Comparison of ENCODE assay signal across 1 cellular context in the genomic region with DNA sequence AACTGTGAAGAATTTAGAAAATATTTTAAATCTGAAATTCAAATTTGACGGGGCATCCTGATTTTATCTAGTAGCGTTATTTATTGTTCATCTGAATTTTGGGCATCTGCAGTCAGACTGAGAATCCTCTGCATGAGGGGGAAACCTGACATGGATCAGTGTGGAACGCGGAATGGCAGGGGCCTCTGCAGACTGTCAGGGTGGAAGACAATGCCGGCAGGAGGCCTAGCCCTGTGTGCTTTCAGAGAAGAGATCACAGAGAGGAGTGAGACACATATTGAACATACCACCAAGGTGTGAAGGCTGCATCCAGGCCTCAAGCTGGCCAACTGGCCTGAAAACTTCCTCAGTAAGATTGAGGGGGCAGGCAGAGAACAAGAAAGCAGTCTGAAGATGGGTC.
TF ChIP-seq lines count a peak whose summit lies in the region.

No MANE protein-coding gene starts in this region.

TF ChIP-seq in H1, 55 proteins besides CTCF, POLR2A, EP300 and RAD21 (continued from another document):
- TF ChIP-seq, protein P1, sequence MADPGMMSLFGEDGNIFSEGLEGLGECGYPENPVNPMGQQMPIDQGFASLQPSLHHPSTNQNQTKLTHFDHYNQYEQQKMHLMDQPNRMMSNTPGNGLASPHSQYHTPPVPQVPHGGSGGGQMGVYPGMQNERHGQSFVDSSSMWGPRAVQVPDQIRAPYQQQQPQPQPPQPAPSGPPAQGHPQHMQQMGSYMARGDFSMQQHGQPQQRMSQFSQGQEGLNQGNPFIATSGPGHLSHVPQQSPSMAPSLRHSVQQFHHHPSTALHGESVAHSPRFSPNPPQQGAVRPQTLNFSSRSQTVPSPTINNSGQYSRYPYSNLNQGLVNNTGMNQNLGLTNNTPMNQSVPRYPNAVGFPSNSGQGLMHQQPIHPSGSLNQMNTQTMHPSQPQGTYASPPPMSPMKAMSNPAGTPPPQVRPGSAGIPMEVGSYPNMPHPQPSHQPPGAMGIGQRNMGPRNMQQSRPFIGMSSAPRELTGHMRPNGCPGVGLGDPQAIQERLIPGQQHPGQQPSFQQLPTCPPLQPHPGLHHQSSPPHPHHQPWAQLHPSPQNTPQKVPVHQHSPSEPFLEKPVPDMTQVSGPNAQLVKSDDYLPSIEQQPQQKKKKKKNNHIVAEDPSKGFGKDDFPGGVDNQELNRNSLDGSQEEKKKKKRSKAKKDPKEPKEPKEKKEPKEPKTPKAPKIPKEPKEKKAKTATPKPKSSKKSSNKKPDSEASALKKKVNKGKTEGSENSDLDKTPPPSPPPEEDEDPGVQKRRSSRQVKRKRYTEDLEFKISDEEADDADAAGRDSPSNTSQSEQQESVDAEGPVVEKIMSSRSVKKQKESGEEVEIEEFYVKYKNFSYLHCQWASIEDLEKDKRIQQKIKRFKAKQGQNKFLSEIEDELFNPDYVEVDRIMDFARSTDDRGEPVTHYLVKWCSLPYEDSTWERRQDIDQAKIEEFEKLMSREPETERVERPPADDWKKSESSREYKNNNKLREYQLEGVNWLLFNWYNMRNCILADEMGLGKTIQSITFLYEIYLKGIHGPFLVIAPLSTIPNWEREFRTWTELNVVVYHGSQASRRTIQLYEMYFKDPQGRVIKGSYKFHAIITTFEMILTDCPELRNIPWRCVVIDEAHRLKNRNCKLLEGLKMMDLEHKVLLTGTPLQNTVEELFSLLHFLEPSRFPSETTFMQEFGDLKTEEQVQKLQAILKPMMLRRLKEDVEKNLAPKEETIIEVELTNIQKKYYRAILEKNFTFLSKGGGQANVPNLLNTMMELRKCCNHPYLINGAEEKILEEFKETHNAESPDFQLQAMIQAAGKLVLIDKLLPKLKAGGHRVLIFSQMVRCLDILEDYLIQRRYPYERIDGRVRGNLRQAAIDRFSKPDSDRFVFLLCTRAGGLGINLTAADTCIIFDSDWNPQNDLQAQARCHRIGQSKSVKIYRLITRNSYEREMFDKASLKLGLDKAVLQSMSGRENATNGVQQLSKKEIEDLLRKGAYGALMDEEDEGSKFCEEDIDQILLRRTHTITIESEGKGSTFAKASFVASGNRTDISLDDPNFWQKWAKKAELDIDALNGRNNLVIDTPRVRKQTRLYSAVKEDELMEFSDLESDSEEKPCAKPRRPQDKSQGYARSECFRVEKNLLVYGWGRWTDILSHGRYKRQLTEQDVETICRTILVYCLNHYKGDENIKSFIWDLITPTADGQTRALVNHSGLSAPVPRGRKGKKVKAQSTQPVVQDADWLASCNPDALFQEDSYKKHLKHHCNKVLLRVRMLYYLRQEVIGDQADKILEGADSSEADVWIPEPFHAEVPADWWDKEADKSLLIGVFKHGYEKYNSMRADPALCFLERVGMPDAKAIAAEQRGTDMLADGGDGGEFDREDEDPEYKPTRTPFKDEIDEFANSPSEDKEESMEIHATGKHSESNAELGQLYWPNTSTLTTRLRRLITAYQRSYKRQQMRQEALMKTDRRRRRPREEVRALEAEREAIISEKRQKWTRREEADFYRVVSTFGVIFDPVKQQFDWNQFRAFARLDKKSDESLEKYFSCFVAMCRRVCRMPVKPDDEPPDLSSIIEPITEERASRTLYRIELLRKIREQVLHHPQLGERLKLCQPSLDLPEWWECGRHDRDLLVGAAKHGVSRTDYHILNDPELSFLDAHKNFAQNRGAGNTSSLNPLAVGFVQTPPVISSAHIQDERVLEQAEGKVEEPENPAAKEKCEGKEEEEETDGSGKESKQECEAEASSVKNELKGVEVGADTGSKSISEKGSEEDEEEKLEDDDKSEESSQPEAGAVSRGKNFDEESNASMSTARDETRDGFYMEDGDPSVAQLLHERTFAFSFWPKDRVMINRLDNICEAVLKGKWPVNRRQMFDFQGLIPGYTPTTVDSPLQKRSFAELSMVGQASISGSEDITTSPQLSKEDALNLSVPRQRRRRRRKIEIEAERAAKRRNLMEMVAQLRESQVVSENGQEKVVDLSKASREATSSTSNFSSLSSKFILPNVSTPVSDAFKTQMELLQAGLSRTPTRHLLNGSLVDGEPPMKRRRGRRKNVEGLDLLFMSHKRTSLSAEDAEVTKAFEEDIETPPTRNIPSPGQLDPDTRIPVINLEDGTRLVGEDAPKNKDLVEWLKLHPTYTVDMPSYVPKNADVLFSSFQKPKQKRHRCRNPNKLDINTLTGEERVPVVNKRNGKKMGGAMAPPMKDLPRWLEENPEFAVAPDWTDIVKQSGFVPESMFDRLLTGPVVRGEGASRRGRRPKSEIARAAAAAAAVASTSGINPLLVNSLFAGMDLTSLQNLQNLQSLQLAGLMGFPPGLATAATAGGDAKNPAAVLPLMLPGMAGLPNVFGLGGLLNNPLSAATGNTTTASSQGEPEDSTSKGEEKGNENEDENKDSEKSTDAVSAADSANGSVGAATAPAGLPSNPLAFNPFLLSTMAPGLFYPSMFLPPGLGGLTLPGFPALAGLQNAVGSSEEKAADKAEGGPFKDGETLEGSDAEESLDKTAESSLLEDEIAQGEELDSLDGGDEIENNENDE (IDR thresholded peaks at IDR 0.05; ENCODE audit: insufficient replicate concordance, low read length): no peak
- TF ChIP-seq SP2 (IDR thresholded peaks at IDR 0.05; ENCODE audit: low read length) (no peak), TAF7 (optimal IDR thresholded peaks at IDR 0.05; ENCODE audit: borderline replicate concordance, low read depth, low read length) (no peak), CBX8 (IDR thresholded peaks at IDR 0.05; ENCODE audit: borderline replicate concordance, low read depth, low read length) (no peak)
